Comparison of ENCODE assay signal across 9 cellular contexts in genomic region chr7:32586291-32587221, GRCh38.
DNase-seq lines count a peak whose midpoint lies in the region; ATAC-seq and TF ChIP-seq lines count a peak whose summit lies in the region.
"Had no signal": no experiment of that assay in that cellular context is flagged by ENCODE, and none has a peak within 500 bp of the region (broad histone marks: within the 10 kb centered on the region; RNA-seq: fewer than 3 reads in every experiment).

No MANE protein-coding gene starts in this region.

- H2AFZ ChIP-seq in osteoblast (ENCODE audit: low read length): no peak overlapping the region

- peaks cover 54% of the 10 kb centered on the region for H3K36me3 ChIP-seq in RWPE2 (ENCODE audit: low read depth)
- H3K36me3 ChIP-seq in osteoblast (ENCODE audit: insufficient read depth, low read length): peaks cover 38% of the 10 kb centered on the region
- peaks cover 15% of the 10 kb centered on the region for H3K36me3 ChIP-seq in H7 (replicated peaks; ENCODE audit: control insufficient read depth, insufficient read depth, low read length)

- H3K4me2 ChIP-seq in osteoblast (ENCODE audit: insufficient read depth, low read length): peak overlapping the region; percentile 25

- H3K4me1 ChIP-seq in RWPE2 (ENCODE audit: insufficient read depth, poor library complexity, severe bottlenecking) (peaks cover 10% of the 10 kb centered on the region), osteoblast (ENCODE audit: insufficient read depth, low read length) (peaks cover 32% of the 10 kb centered on the region)

- no peaks in the 10 kb centered on the region for H3K79me2 ChIP-seq in osteoblast (ENCODE audit: insufficient read depth, low read length)

- H3K4me3 ChIP-seq in RWPE2 (ENCODE audit: severe bottlenecking): no peak overlapping the region
- no peak overlapping the region for H3K4me3 ChIP-seq in fibroblast of mammary gland (ENCODE audit: control insufficient read depth, low read depth, low read length)
- no peak overlapping the region for H3K4me3 ChIP-seq in osteoblast (ENCODE audit: insufficient read depth, low read length)
- no peak overlapping the region for H3K4me3 ChIP-seq in H7 (ENCODE audit: insufficient read depth, low read depth, low read length)

- H3K9me3 ChIP-seq in RWPE2 (ENCODE audit: severe bottlenecking) (no peaks in the 10 kb centered on the region), osteoblast (ENCODE audit: low read depth, low read length) (no peaks in the 10 kb centered on the region)

- H3K27ac ChIP-seq in RWPE2 (ENCODE audit: poor library complexity, severe bottlenecking): peak overlapping the region; percentile 23
- peak overlapping the region; percentile 81 for H3K27ac ChIP-seq in osteoblast (ENCODE audit: low read depth, low read length)

- no peaks in the 10 kb centered on the region for H4K20me1 ChIP-seq in osteoblast (ENCODE audit: insufficient read depth, low read length)

- TF ChIP-seq CTCF in RWPE2 (IDR thresholded peaks at IDR 0.05; ENCODE audit: poor library complexity, severe bottlenecking) (no peak), fibroblast of mammary gland (conservative IDR thresholded peaks at IDR 0.05; ENCODE audit: control insufficient read depth, insufficient read depth, low read depth, low read length) (no peak), osteoblast (IDR thresholded peaks at IDR 0.05; ENCODE audit: extremely low read depth, low read depth, low read length) (no peak)

- DNase-seq in EH (ENCODE audit: low read depth): peak; percentile 97
- DNase-seq in RWPE2 (ENCODE audit: low spot score): no peak
- DNase-seq in fibroblast of mammary gland (ENCODE audit: low read depth): peak; percentile 97
- peak; percentile 85 for DNase-seq in osteoblast (ENCODE audit: insufficient read length, low spot score, missing footprints)
- no peak for DNase-seq in DMS114 treated with DMSO at 0.1 percent for 48 hours (lab: John Stamatoyannopoulos, UW; ENCODE audit: unreplicated experiment)
- no peak for DNase-seq in KBM-7
- no peak for DNase-seq in effector CD8-positive, alpha-beta T cell (lab: John Stamatoyannopoulos, UW)
- DNase-seq in H7: no peak
- DNase-seq: activated T-cell treated with anti-CD3 and anti-CD28 coated beads for 4 hours had no signal

- ATAC-seq in RWPE2 (ENCODE audit: low read depth): 0 out of 3 replicates have a peak, but pooled peaks have one; percentile 17

- H3K27me3 ChIP-seq in RWPE2 (ENCODE audit: insufficient read depth, poor library complexity, severe bottlenecking): no peaks in the 10 kb centered on the region
- H3K27me3 ChIP-seq in osteoblast (ENCODE audit: insufficient read depth, low read length): no peaks in the 10 kb centered on the region
- no peaks in the 10 kb centered on the region for H3K27me3 ChIP-seq in H7 (ENCODE audit: control insufficient read depth, insufficient read depth, low read length)

- in situ Hi-C loops in KBM-7 (cut with MboI; ENCODE audit: low pct_unique_long_range_greater_than_20kb, low sequenced_read_pairs): no loop called here

Comparison
In these comparisons a context has a peak if more than half of its experiments do, and no peak if none do; other contexts are left out.
1. DNase-seq: peak in EH (single experiment), fibroblast of mammary gland (single experiment) and osteoblast (single experiment); none in RWPE2 (single experiment), DMS114 treated with DMSO at 0.1 percent for 48 hours (single experiment), KBM-7 (single experiment), effector CD8-positive, alpha-beta T cell (single experiment) and H7 (single experiment).